In the genomic region with DNA sequence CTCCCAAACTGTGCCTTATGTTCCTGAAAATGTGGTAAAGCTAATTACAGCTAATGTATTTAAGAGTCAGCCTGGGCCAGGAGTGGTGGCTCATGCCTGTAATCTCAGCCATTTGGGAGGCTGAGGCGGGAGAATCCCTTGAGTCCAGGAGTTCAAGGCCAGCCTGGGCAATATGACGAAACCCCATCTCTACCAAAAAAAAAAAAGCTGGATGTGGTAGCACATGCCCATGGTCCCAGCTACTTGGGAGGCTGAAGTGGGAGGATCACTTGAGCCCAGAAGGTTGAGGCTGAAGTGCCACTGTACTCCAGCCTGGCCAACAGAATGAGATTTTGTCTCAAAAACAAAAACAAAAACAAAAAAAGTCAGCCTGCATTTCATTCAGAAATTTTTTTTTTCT, we compare ENCODE assay signal across 1 cellular context.
A peak's percentile ranks its signal among the peaks of the same experiment; 100 is the strongest.
TF ChIP-seq lines count a peak whose summit lies in the region.

No MANE protein-coding gene starts in this region.

TF ChIP-seq in HepG2, 621 proteins besides CTCF, POLR2A, EP300 and RAD21 (continued from another document):
- TF ChIP-seq ZNF770 (CRISPR knock-in tag; IDR thresholded peaks at IDR 0.05) (peak; percentile 93), CEBPB (IDR thresholded peaks at IDR 0.05; ENCODE audit: borderline replicate concordance, low read depth, low read length) (peak; percentile 14; the same call in 1 of the 2 replicates), POGZ (CRISPR knock-in tag; IDR thresholded peaks at IDR 0.05) (0 out of 2 replicates have a peak, but pooled peaks have one; percentile 28)
TF ChIP-seq in HepG2: peak in this region for 6.
